ENCODE assay signal across 8 cellular contexts in the genomic region with DNA sequence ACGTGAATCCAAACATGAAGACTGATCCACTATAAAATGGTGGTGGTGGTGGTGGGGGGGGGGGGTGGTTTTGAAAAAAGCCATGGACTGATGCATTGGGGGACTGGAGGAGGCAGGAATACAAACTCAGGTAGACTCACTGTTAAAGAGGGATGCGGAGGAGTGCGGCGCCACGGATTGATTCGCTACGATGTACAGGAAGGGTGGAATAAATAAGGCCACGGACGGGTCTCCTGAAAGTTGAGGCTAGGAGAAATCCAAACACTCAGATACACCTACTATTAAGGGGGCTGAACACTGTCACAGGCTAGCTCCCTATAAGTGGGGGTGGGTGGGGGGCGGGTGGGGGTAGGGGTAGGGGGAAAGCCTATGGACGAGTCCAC. TPM values are rescaled to one million over a fixed set of nuclear protein-coding genes. Genes with fewer than 3 reads are reported as not detected.
DNase-seq lines count a peak whose midpoint lies in the region; ATAC-seq and TF ChIP-seq lines count a peak whose summit lies in the region.

No MANE protein-coding gene starts in this region.

- no peaks in the 10 kb centered on the region for H3K36me3 ChIP-seq in testis (ENCODE audit: low read depth, missing control alignments)

- 0 to 1% methylated on average over 4 to 11 of the region's 11 CpGs for WGBS in testis, 2 donors

- peak overlapping the region; percentile 85 to 93 for H3K27ac ChIP-seq in testis

- H3K36me3 Mint-ChIP-seq in activated CD4-positive, alpha-beta T cell treated with anti-CD3 and anti-CD28 coated beads for 36 hours (ENCODE audit: low read depth), result peaks cover 60% of the 10 kb centered on the region
- peaks cover 95% of the 10 kb centered on the region for H3K36me3 Mint-ChIP-seq in activated T-helper 17 cell treated with anti-CD3 and anti-CD28 coated beads, Interleukin-2, amount 50 U/mL, for 72 hours (ENCODE audit: low read depth)

- peak overlapping the region; percentile 66 to 77 for H3K4me3 ChIP-seq in testis

- TF ChIP-seq CTCF in testis (IDR thresholded peaks at IDR 0.05), result no peak

- no peak for TF ChIP-seq POLR2A in testis (IDR thresholded peaks at IDR 0.05)

- CTCF ChIA-PET in activated CD4-positive, alpha-beta T cell treated with anti-CD3 and anti-CD28 coated beads for 36 hours (lab: Charles Lee), result interaction anchor here (1.0 kb wide), 1 partner anchor 24 kb away, joined by 3 read pairs; no protein-coding TSS in a partner anchor

- peaks cover 3% of the 10 kb centered on the region for H3K4me1 ChIP-seq in testis

- no peaks in the 10 kb centered on the region for H3K27me3 ChIP-seq in testis

- peak overlapping the region; percentile 92 for H3K4me3 Mint-ChIP-seq in activated CD4-positive, alpha-beta T cell treated with anti-CD3 and anti-CD28 coated beads for 36 hours
- H3K4me3 Mint-ChIP-seq in activated T-helper 17 cell treated with anti-CD3 and anti-CD28 coated beads, Interleukin-2, amount 50 U/mL, for 72 hours, result peak overlapping the region; percentile 96

- POLR2A ChIA-PET in activated CD4-positive, alpha-beta T cell treated with anti-CD3 and anti-CD28 coated beads for 36 hours (lab: Charles Lee), result interaction anchor here (1.5 kb wide), 1 partner anchor 12 kb away, joined by 9 read pairs; no protein-coding TSS in a partner anchor

- no peak for ATAC-seq in activated CD4-positive, alpha-beta T cell treated with anti-CD3 and anti-CD28 coated beads for 36 hours
- no peak for ATAC-seq in activated T-helper 17 cell treated with anti-CD3 and anti-CD28 coated beads, Interleukin-2, amount 50 U/mL, for 72 hours (replicated peaks)
- ATAC-seq in HG03432 (IDR thresholded peaks at IDR 0.05; ENCODE audit: unreplicated experiment) (no peak), HG03469 (IDR thresholded peaks at IDR 0.05; ENCODE audit: unreplicated experiment) (no peak), GM18517 (IDR thresholded peaks at IDR 0.05; ENCODE audit: unreplicated experiment) (no peak)

- no peak for DNase-seq in activated CD4-positive, alpha-beta T cell treated with anti-CD3 and anti-CD28 coated beads for 36 hours
- no peak for DNase-seq in activated CD4-positive, alpha-beta T cell treated with anti-CD3 and anti-CD28 coated beads, Interleukin-2, amount 50 U/mL, for 1 hour
- peak; percentile 24 for DNase-seq in islet precursor cell
- DNase-seq in testis, result no peak

- no peaks in the 10 kb centered on the region for H3K9me3 ChIP-seq in testis

- H3K27ac Mint-ChIP-seq in activated CD4-positive, alpha-beta T cell treated with anti-CD3 and anti-CD28 coated beads for 36 hours, result peak overlapping the region; percentile 97
- H3K27ac Mint-ChIP-seq in activated T-helper 17 cell treated with anti-CD3 and anti-CD28 coated beads, Interleukin-2, amount 50 U/mL, for 72 hours, result peak overlapping the region; percentile 94

- H3K4me1 Mint-ChIP-seq in activated CD4-positive, alpha-beta T cell treated with anti-CD3 and anti-CD28 coated beads for 36 hours, result peaks cover 50% of the 10 kb centered on the region
- H3K4me1 Mint-ChIP-seq in activated T-helper 17 cell treated with anti-CD3 and anti-CD28 coated beads, Interleukin-2, amount 50 U/mL, for 72 hours, result peaks cover 22% of the 10 kb centered on the region

- no peaks in the 10 kb centered on the region for H3K9me3 Mint-ChIP-seq in activated CD4-positive, alpha-beta T cell treated with anti-CD3 and anti-CD28 coated beads for 36 hours (ENCODE audit: low read depth)
- no peaks in the 10 kb centered on the region for H3K9me3 Mint-ChIP-seq in activated T-helper 17 cell treated with anti-CD3 and anti-CD28 coated beads, Interleukin-2, amount 50 U/mL, for 72 hours

- H3K27me3 Mint-ChIP-seq in activated CD4-positive, alpha-beta T cell treated with anti-CD3 and anti-CD28 coated beads for 36 hours, result no peaks in the 10 kb centered on the region
- no peaks in the 10 kb centered on the region for H3K27me3 Mint-ChIP-seq in activated T-helper 17 cell treated with anti-CD3 and anti-CD28 coated beads, Interleukin-2, amount 50 U/mL, for 72 hours

- intact Hi-C loops in activated CD4-positive, alpha-beta T cell treated with anti-CD3 and anti-CD28 coated beads for 36 hours (cut with DNase I, micrococcal nuclease), result loop anchor here (1.0 to 10.0 kb wide), 14 partner anchors 9 to 1265 kb away; a partner anchor contains a TSS
- intact Hi-C loops in testis (cut with DNase I; ENCODE audit: low total_unique reads), result no loop called here

RNA-seq across cellular contexts. Expression of a gene that starts 0.6 kb away (rescaled TPM):
- total RNA-seq in activated CD4-positive, alpha-beta T cell treated with anti-CD3 and anti-CD28 coated beads for 36 hours, result 100 to 1,000 TPM in 1 of 2 experiments, 10 to 100 TPM in 1; 96.8 to 117 TPM
- total RNA-seq in activated T-helper 17 cell treated with anti-CD3 and anti-CD28 coated beads, Interleukin-2, amount 50 U/mL, for 72 hours, result 10 to 100 TPM; 77.8 to 95.9 TPM
- total RNA-seq in testis, result 100 to 1,000 TPM; 102 to 114 TPM
- 70.9 TPM for polyA plus RNA-seq in testis (ENCODE audit: insufficient read depth, low read depth, low replicate concordance)

RNA-seq across cellular contexts. Expression of a gene that starts 9.2 kb away (rescaled TPM):
- 100 to 1,000 TPM; 195 to 210 TPM for total RNA-seq in activated CD4-positive, alpha-beta T cell treated with anti-CD3 and anti-CD28 coated beads for 36 hours
- 100 to 1,000 TPM; 127 to 156 TPM for total RNA-seq in activated T-helper 17 cell treated with anti-CD3 and anti-CD28 coated beads, Interleukin-2, amount 50 U/mL, for 72 hours
- total RNA-seq in testis, result 10 to 100 TPM; 63.8 to 72.0 TPM
- polyA plus RNA-seq in testis (ENCODE audit: insufficient read depth, low read depth, low replicate concordance), result 79.9 TPM

RNA-seq across cellular contexts. Expression of a gene that starts 20.0 kb away (rescaled TPM):
- 1 to 10 TPM; 2.4 to 4.7 TPM for total RNA-seq in activated CD4-positive, alpha-beta T cell treated with anti-CD3 and anti-CD28 coated beads for 36 hours
- 1 to 10 TPM; 3.2 to 7.6 TPM for total RNA-seq in activated T-helper 17 cell treated with anti-CD3 and anti-CD28 coated beads, Interleukin-2, amount 50 U/mL, for 72 hours
- 1 to 10 TPM; 1.9 to 2.8 TPM for total RNA-seq in testis
- polyA plus RNA-seq in testis (ENCODE audit: insufficient read depth, low read depth, low replicate concordance), result 4.4 TPM

RNA-seq across cellular contexts. Expression of a gene that starts 30.1 kb away (rescaled TPM):
- total RNA-seq in activated CD4-positive, alpha-beta T cell treated with anti-CD3 and anti-CD28 coated beads for 36 hours, result under 1 TPM; 0.82 to 0.98 TPM
- 1 to 10 TPM; 1.0 to 4.3 TPM for total RNA-seq in activated T-helper 17 cell treated with anti-CD3 and anti-CD28 coated beads, Interleukin-2, amount 50 U/mL, for 72 hours
- 1 to 10 TPM; 2.8 to 3.4 TPM for total RNA-seq in testis
- 3.5 TPM for polyA plus RNA-seq in testis (ENCODE audit: insufficient read depth, low read depth, low replicate concordance)
